In genomic region chr12:51270847-51271518, GRCh38 we compare ENCODE assay signal across 8 cellular contexts. TPM values are rescaled to one million over a fixed set of nuclear protein-coding genes. Genes with fewer than 3 reads are reported as not detected.
DNase-seq lines count a peak whose midpoint lies in the region; ATAC-seq and TF ChIP-seq lines count a peak whose summit lies in the region.

No MANE protein-coding gene starts in this region.

- WGBS in sigmoid colon, 2 donors = 9 to 34% methylated on average over 13 of the region's 13 CpGs

- H3K4me1 Mint-ChIP-seq in activated CD4-positive, alpha-beta memory T cell treated with anti-CD3 and anti-CD28 coated beads, Interleukin-2, amount 10 ng/mL, durations not matched to agents 7 days and 5 days = peaks cover 20% of the 10 kb centered on the region

- ATAC-seq in HG02852 (IDR thresholded peaks at IDR 0.05; ENCODE audit: unreplicated experiment) = no peak
- no peak for ATAC-seq in HG03139 (IDR thresholded peaks at IDR 0.05; ENCODE audit: unreplicated experiment)

- H3K4me1 ChIP-seq in ACC112 (ENCODE audit: control insufficient read depth, insufficient read depth, low read length, unreplicated experiment) (peaks cover 17% of the 10 kb centered on the region), left ventricle myocardium inferior (peaks cover 27% of the 10 kb centered on the region), sigmoid colon (peaks cover 0 to 19% (median 8%) of the 10 kb centered on the region in 4 donors)

- H3K4me3 Mint-ChIP-seq in activated CD4-positive, alpha-beta memory T cell treated with anti-CD3 and anti-CD28 coated beads, Interleukin-2, amount 10 ng/mL, durations not matched to agents 7 days and 5 days = peak overlapping the region; percentile 86

- intact Hi-C loops in left ventricle myocardium inferior (cut with micrococcal nuclease) = no loop called here
- intact Hi-C loops in sigmoid colon (cut with DNase I) = no loop called here

- no peak for TF ChIP-seq EP300 in sigmoid colon (IDR thresholded peaks at IDR 0.05)

- H3K4me3 ChIP-seq in ACC112 (ENCODE audit: low read depth, low read length) = peak overlapping the region; percentile 88
- H3K4me3 ChIP-seq in left ventricle myocardium inferior = peak overlapping the region; percentile 84
- H3K4me3 ChIP-seq in sigmoid colon = peak overlapping the region; percentile 50 to 81 (median 60)

- no peak for TF ChIP-seq POLR2A in sigmoid colon (IDR thresholded peaks at IDR 0.05)

- H3K27me3 Mint-ChIP-seq in activated CD4-positive, alpha-beta memory T cell treated with anti-CD3 and anti-CD28 coated beads, Interleukin-2, amount 10 ng/mL, durations not matched to agents 7 days and 5 days = peaks cover 28% of the 10 kb centered on the region

- CTCF ChIA-PET in activated CD4-positive, alpha-beta memory T cell treated with anti-CD3 and anti-CD28 coated beads, Interleukin-2, amount 10 ng/mL, durations not matched to agents 7 days and 5 days (lab: Charles Lee) = interaction anchor here (0.7 to 5.5 kb wide), 5 partner anchors 32 to 80 kb away, joined by 3 to 87 read pairs (median 3); partner anchors contain the start of gene DAZAP2
- CTCF ChIA-PET in GM10248 (lab: Yijun Ruan, JAX) = interaction anchor here (0.8 to 2.7 kb wide), 7 partner anchors 10 to 80 kb away, joined by 3 to 56 read pairs (median 4); partner anchors contain the start of gene POU6F1

- H3K27ac ChIP-seq in ACC112 (ENCODE audit: low read depth, low read length) = peak overlapping the region; percentile 73
- H3K27ac ChIP-seq in left ventricle myocardium inferior (replicated peaks) = peak overlapping the region; percentile 88
- H3K27ac ChIP-seq in sigmoid colon = peak overlapping the region in 3 of 4 donors; percentile 60 to 68 (median 61)

- no peak for TF ChIP-seq CTCF in left ventricle myocardium inferior (IDR thresholded peaks at IDR 0.05; ENCODE audit: borderline replicate concordance)
- TF ChIP-seq CTCF in sigmoid colon (IDR thresholded peaks at IDR 0.05) = no peak
- TF ChIP-seq CTCF in GM10248 (IDR thresholded peaks at IDR 0.05; ENCODE audit: control extremely low read depth, extremely low read depth, low read depth, missing control alignments) = no peak

- peaks cover 10% of the 10 kb centered on the region for H3K79me2 ChIP-seq in ACC112 (ENCODE audit: control insufficient read depth, insufficient read depth, low read length, unreplicated experiment)

- no peaks in the 10 kb centered on the region for H3K9me3 Mint-ChIP-seq in activated CD4-positive, alpha-beta memory T cell treated with anti-CD3 and anti-CD28 coated beads, Interleukin-2, amount 10 ng/mL, durations not matched to agents 7 days and 5 days

- H3K36me3 ChIP-seq in ACC112 (ENCODE audit: insufficient read depth, low read length) = no peaks in the 10 kb centered on the region
- H3K36me3 ChIP-seq in left ventricle myocardium inferior = no peaks in the 10 kb centered on the region
- no peaks in the 10 kb centered on the region for H3K36me3 ChIP-seq in sigmoid colon

- H3K9me3 ChIP-seq in left ventricle myocardium inferior (replicated peaks) (no peaks in the 10 kb centered on the region), sigmoid colon (no peaks in the 10 kb centered on the region)

- POLR2A ChIA-PET in activated CD4-positive, alpha-beta memory T cell treated with anti-CD3 and anti-CD28 coated beads, Interleukin-2, amount 10 ng/mL, durations not matched to agents 7 days and 5 days (lab: Charles Lee) = interaction anchor here (1.0 to 3.2 kb wide), 6 partner anchors 32 to 188 kb away, joined by 3 to 15 read pairs (median 6); partner anchors contain the start of genes CSRNP2 and DAZAP2
- POLR2A ChIA-PET in GM10248 (lab: Yijun Ruan, JAX) = no interaction called here

- peak overlapping the region; percentile 80 for H2AFZ ChIP-seq in ACC112 (ENCODE audit: low read length, unreplicated experiment)

- peaks cover 5% of the 10 kb centered on the region for H3K36me3 Mint-ChIP-seq in activated CD4-positive, alpha-beta memory T cell treated with anti-CD3 and anti-CD28 coated beads, Interleukin-2, amount 10 ng/mL, durations not matched to agents 7 days and 5 days (ENCODE audit: low read depth)

- H3K27me3 ChIP-seq in ACC112 (ENCODE audit: insufficient read depth, low read length) = no peaks in the 10 kb centered on the region
- H3K27me3 ChIP-seq in left ventricle myocardium inferior (ENCODE audit: low read depth) = peaks cover 33% of the 10 kb centered on the region
- peaks cover 0 to 34% (median 11%) of the 10 kb centered on the region in 3 donors for H3K27me3 ChIP-seq in sigmoid colon

- DNase-seq in HCEC 1CT (peak; percentile 88), left ventricle myocardium inferior (no peak), sigmoid colon (no peak), GM10248 (ENCODE audit: extremely low spot score) (no peak)
- no peak for DNase-seq in activated CD4-positive, alpha-beta memory T cell treated with anti-CD3 and anti-CD28 coated beads, Interleukin-2, amount 10 ng/mL, durations not matched to agents 7 days and 5 days

- H3K27ac Mint-ChIP-seq in activated CD4-positive, alpha-beta memory T cell treated with anti-CD3 and anti-CD28 coated beads, Interleukin-2, amount 10 ng/mL, durations not matched to agents 7 days and 5 days = no peak overlapping the region

RNA-seq across cellular contexts. Expression of gene SMAGP, which starts 0.8 kb away (rescaled TPM):
- total RNA-seq in activated CD4-positive, alpha-beta memory T cell treated with anti-CD3 and anti-CD28 coated beads, Interleukin-2, amount 10 ng/mL, durations not matched to agents 7 days and 5 days = 1 to 10 TPM; 1.8 to 3.1 TPM
- total RNA-seq in left ventricle myocardium inferior (3.3 TPM), sigmoid colon (1 to 10 TPM; 1.9 to 5.3 (median 3.4) TPM)
- 10 to 100 TPM; 78.8 to 81.7 (median 81.1) TPM for polyA plus RNA-seq in sigmoid colon

RNA-seq across cellular contexts. Expression of gene DAZAP2, which starts 32.4 kb away (rescaled TPM):
- 100 to 1,000 TPM; 247 TPM for total RNA-seq in activated CD4-positive, alpha-beta memory T cell treated with anti-CD3 and anti-CD28 coated beads, Interleukin-2, amount 10 ng/mL, durations not matched to agents 7 days and 5 days
- total RNA-seq in left ventricle myocardium inferior (179 TPM), sigmoid colon (100 to 1,000 TPM; 107 to 265 (median 191) TPM)
- 100 to 1,000 TPM; 428 to 701 (median 638) TPM for polyA plus RNA-seq in sigmoid colon

RNA-seq across cellular contexts. Expression of gene BIN2, which starts 53.0 kb away (rescaled TPM):
- total RNA-seq in activated CD4-positive, alpha-beta memory T cell treated with anti-CD3 and anti-CD28 coated beads, Interleukin-2, amount 10 ng/mL, durations not matched to agents 7 days and 5 days = 100 to 1,000 TPM; 206 to 214 TPM
- total RNA-seq in left ventricle myocardium inferior (1.6 TPM), sigmoid colon (1 to 10 TPM; 2.3 to 4.2 (median 2.9) TPM)
- polyA plus RNA-seq in sigmoid colon = 10 to 100 TPM in 2 of 3 donors, 1 to 10 TPM in 1; 7.4 to 21.2 (median 10.8) TPM

RNA-seq across cellular contexts. Expression of gene POU6F1, which starts 53.1 kb away (rescaled TPM):
- 1 to 10 TPM; 4.1 to 4.8 TPM for total RNA-seq in activated CD4-positive, alpha-beta memory T cell treated with anti-CD3 and anti-CD28 coated beads, Interleukin-2, amount 10 ng/mL, durations not matched to agents 7 days and 5 days
- total RNA-seq in left ventricle myocardium inferior (9.9 TPM), sigmoid colon (10 to 100 TPM in 1 of 4 donors, 1 to 10 TPM in 3; 5.8 to 15.8 (median 8.5) TPM)
- 1 to 10 TPM; 1.2 to 4.5 (median 1.6) TPM for polyA plus RNA-seq in sigmoid colon

Comparison
In these comparisons a context has a peak if more than half of its experiments do, and no peak if none do; other contexts are left out.
1. RNA of gene BIN2, which starts 53.0 kb away (total RNA-seq): 206 to 214 TPM in activated CD4-positive, alpha-beta memory T cell treated with anti-CD3 and anti-CD28 coated beads, Interleukin-2, amount 10 ng/mL, durations not matched to agents 7 days and 5 days; 2.3 to 4.2 TPM in sigmoid colon and 1.6 TPM in left ventricle myocardium inferior (single experiment); every median in the first group is over 10 times any median in the second.
2. Peak in every context shown above with its lines, with median percentiles within 50 percentile points of each other: H3K27ac ChIP-seq and H3K4me3 ChIP-seq.